ENCODE assay signal across 19 cellular contexts in genomic region chr11:80097146-80097545, GRCh38.
"Had no signal": no experiment of that assay in that cellular context is flagged by ENCODE, and none has a peak within 500 bp of the region (broad histone marks: within the 10 kb centered on the region; RNA-seq: fewer than 3 reads in every experiment).

No MANE protein-coding gene starts in this region.

- FAIRE-seq: colon, islet of Langerhans, pancreas had no signal

- H3K4me3 ChIP-seq: esophagus squamous epithelium, hepatocyte, mucosa of descending colon, pancreas, smooth muscle cell, suprapubic skin, thyroid gland, uterus had no signal

- H3K4me1 Mint-ChIP-seq: natural killer cell had no signal

- H3K79me2 ChIP-seq: hepatocyte had no signal

- H3K27me3 Mint-ChIP-seq: progenitor cell of endocrine pancreas, type B pancreatic cell had no signal

- H2AFZ ChIP-seq: hepatocyte had no signal

- H3K27ac Mint-ChIP-seq: natural killer cell, progenitor cell of endocrine pancreas, type B pancreatic cell had no signal

- H3K36me3 Mint-ChIP-seq: natural killer cell, type B pancreatic cell had no signal

- H3K27me3 ChIP-seq: esophagus squamous epithelium, foreskin keratinocyte, hepatocyte, pancreas, suprapubic skin, thyroid gland, uterus had no signal

- H3K4me2 ChIP-seq: hepatocyte, smooth muscle cell had no signal

- DNase-seq: dermis blood vessel endothelial cell; esophagus squamous epithelium; mucosa of descending colon; natural killer cell; pancreas; right cardiac atrium; stimulated activated CD4-positive, alpha-beta T cell treated with anti-CD3 and anti-CD28 coated beads, Interleukin-2, amount 100 ng/mL, for 48 hours; stimulated activated naive CD8-positive, alpha-beta T cell treated with anti-CD3 and anti-CD28 coated beads, Interleukin-15, Interleukin-2, amounts not matched to agents 100 U/mL and 50 U/mL, for 24 hours; thyroid gland; uterus had no signal

- H3K4me3 Mint-ChIP-seq: natural killer cell, neural crest cell, type B pancreatic cell had no signal

- H3K4me1 ChIP-seq: esophagus squamous epithelium, foreskin keratinocyte, pancreas, suprapubic skin, thyroid gland, uterus had no signal

- H3K36me3 ChIP-seq: esophagus squamous epithelium, pancreas, suprapubic skin, thyroid gland, uterus had no signal

- ATAC-seq: mucosa of descending colon; natural killer cell; pancreas; right cardiac atrium; stimulated activated naive CD8-positive, alpha-beta T cell treated with anti-CD3 and anti-CD28 coated beads, Interleukin-15, Interleukin-2, amounts not matched to agents 100 U/mL and 50 U/mL, for 24 hours had no signal

- H3K9me3 ChIP-seq: esophagus squamous epithelium, mucosa of descending colon, pancreas, suprapubic skin, thyroid gland, uterus had no signal

- H3K27ac ChIP-seq: esophagus squamous epithelium, foreskin keratinocyte, hepatocyte, pancreas, suprapubic skin, thyroid gland, uterus had no signal
